In genomic region chr13:45432737-45433380, GRCh38 we compare ENCODE assay signal across 1 cellular context.
TF ChIP-seq lines count a peak whose summit lies in the region.

No MANE protein-coding gene starts in this region.

TF ChIP-seq in K562, 482 proteins besides CTCF, POLR2A, EP300 and RAD21 (continued from another document):
- TF ChIP-seq ZNF592 (IDR thresholded peaks at IDR 0.05) (no peak), RFX5 (IDR thresholded peaks at IDR 0.05; ENCODE audit: low read depth, low read length) (no peak), CREBBP (IDR thresholded peaks at IDR 0.05; ENCODE audit: low read depth, low read length) (no peak), VEZF1 (CRISPR knock-in tag; IDR thresholded peaks at IDR 0.05) (no peak), HOXB6 (CRISPR knock-in tag; IDR thresholded peaks at IDR 0.05; ENCODE audit: borderline replicate concordance) (no peak), RBM15 (IDR thresholded peaks at IDR 0.05; ENCODE audit: insufficient read depth, low read length) (no peak)
